8 cellular contexts compared by ENCODE assay signal in the genomic region with DNA sequence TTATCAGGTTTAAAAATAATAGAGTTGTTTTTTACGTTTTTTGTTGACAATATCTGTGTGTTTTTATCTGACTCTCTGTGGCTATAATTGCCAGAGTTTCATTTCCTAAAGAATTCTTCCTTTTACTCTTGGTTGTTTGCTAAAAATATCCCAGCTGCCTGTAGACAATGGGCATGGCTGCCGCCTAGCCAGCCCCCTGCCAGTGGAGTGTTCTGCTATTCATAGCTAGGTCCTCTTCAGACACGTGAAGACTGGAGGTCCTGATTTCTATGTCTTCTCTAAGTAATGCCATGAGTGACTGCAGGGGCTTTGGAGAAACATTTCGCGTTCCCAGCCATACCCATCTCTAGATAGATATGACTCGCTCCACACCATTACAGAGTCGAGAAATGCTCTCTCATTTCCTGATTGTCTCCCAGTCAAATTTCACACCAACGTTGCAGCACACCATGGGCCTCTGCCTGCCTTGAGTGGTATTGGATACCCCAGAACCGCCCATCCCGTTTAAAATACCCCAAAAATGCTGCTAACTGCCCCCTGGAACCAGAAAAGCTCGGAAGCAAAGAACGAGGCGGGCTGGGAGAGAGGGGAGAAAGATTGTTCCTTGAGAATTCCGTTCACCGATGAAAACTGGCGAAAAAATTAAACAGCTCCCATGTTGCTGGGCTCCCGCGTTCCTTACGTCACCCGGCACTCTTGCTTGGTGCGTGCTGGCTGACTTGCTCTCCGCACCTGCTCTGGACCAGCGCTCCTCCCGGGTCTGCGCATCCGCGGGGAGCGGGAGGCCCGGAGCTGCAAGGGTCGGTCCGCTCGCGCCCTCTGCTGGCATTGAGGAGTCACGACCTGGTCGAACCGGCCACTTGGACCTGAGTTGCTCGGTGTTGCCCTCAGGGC.
DNase-seq lines count a peak whose midpoint lies in the region; ATAC-seq and TF ChIP-seq lines count a peak whose summit lies in the region.

No MANE protein-coding gene starts in this region.

- peak; percentile 96 for ATAC-seq in GM21786 (IDR thresholded peaks at IDR 0.05; ENCODE audit: unreplicated experiment)
- ATAC-seq in GM21447 (IDR thresholded peaks at IDR 0.05; ENCODE audit: unreplicated experiment): no peak

- H3K9me3 Mint-ChIP-seq in CD4-positive, alpha-beta memory T cell: no peaks in the 10 kb centered on the region

- H3K36me3 ChIP-seq in CD4-positive, alpha-beta memory T cell (ENCODE audit: insufficient read depth, low read length): no peaks in the 10 kb centered on the region
- H3K36me3 ChIP-seq in ascending aorta (no peaks in the 10 kb centered on the region), sigmoid colon (no peaks in the 10 kb centered on the region)

- H3K4me1 ChIP-seq in CD4-positive, alpha-beta memory T cell (ENCODE audit: insufficient read depth, low read length): peaks cover 5% of the 10 kb centered on the region
- H3K4me1 ChIP-seq in ascending aorta: no peaks in the 10 kb centered on the region
- H3K4me1 ChIP-seq in sigmoid colon: peaks cover 0 to 7% (median 2%) of the 10 kb centered on the region in 4 donors

- H3K4me1 Mint-ChIP-seq in CD4-positive, alpha-beta memory T cell: peaks cover 4 to 15% (median 8%) of the 10 kb centered on the region in 4 donors

- H3K27me3 ChIP-seq in CD4-positive, alpha-beta memory T cell (ENCODE audit: insufficient read depth, low read length): no peaks in the 10 kb centered on the region
- H3K27me3 ChIP-seq in ascending aorta (no peaks in the 10 kb centered on the region), sigmoid colon (peaks cover 0 to 20% (median 4%) of the 10 kb centered on the region in 3 donors)

- no peak for TF ChIP-seq POLR2A in sigmoid colon (IDR thresholded peaks at IDR 0.05)

- H3K36me3 Mint-ChIP-seq in CD4-positive, alpha-beta memory T cell: no peaks in the 10 kb centered on the region

- TF ChIP-seq EP300 in sigmoid colon (IDR thresholded peaks at IDR 0.05): no peak

- DNase-seq in CD4-positive, alpha-beta memory T cell: peak; percentile 24 to 42 (median 28)
- peak; percentile 91 for DNase-seq in NCI-H146 (lab: John Stamatoyannopoulos, UW)
- DNase-seq in T-helper 1 cell: peak; percentile 13 to 52 (median 25)
- DNase-seq in ascending aorta (ENCODE audit: low spot score in 2 of 2): peak in 1 of 2 donors; percentile 80
- DNase-seq in hypothalamus (lab: John Stamatoyannopoulos, UW): peak; percentile 18 to 90 (median 79)
- DNase-seq in sigmoid colon: peak; percentile 88

- no peak overlapping the region for H3K27ac Mint-ChIP-seq in CD4-positive, alpha-beta memory T cell

- TF ChIP-seq CTCF in ascending aorta (IDR thresholded peaks at IDR 0.05) (peak; percentile 63 to 76 (median 72)), sigmoid colon (IDR thresholded peaks at IDR 0.05) (peak; percentile 51 to 86 (median 73))

- no peaks in the 10 kb centered on the region for H3K9me3 ChIP-seq in CD4-positive, alpha-beta memory T cell (ENCODE audit: control insufficient read depth in 1 of 2, low read length in 2 of 2)
- H3K9me3 ChIP-seq in ascending aorta (no peaks in the 10 kb centered on the region), sigmoid colon (peaks cover 0 to 3% (median 0%) of the 10 kb centered on the region in 4 donors)

- WGBS in sigmoid colon, 2 donors: 12% methylated on average over 37 of the region's 37 CpGs

- no peak overlapping the region for H3K27ac ChIP-seq in CD4-positive, alpha-beta memory T cell (ENCODE audit: low read depth, low read length)
- H3K27ac ChIP-seq in ascending aorta (no peak overlapping the region), sigmoid colon (no peak overlapping the region)

- H3K4me3 Mint-ChIP-seq in CD4-positive, alpha-beta memory T cell: peak overlapping the region; percentile 50 to 86 (median 74)

- H3K27me3 Mint-ChIP-seq in CD4-positive, alpha-beta memory T cell: peaks cover 21 to 23% of the 10 kb centered on the region in 2 donors

- H3K4me3 ChIP-seq in CD4-positive, alpha-beta memory T cell (ENCODE audit: low read length in 2 of 2): no peak overlapping the region
- H3K4me3 ChIP-seq in ascending aorta (peak overlapping the region; percentile 37 to 45), sigmoid colon (peak overlapping the region in 3 of 4 donors; percentile 2 to 26 (median 25))

- CTCF ChIA-PET in CD4-positive, alpha-beta memory T cell (lab: Charles Lee; ENCODE audit: partially characterized antibody): interaction anchor here (0.7 to 1.6 kb wide), 5 partner anchors 10 to 1556 kb away, joined by 3 to 8 read pairs (median 4); no protein-coding TSS in a partner anchor

- POLR2A ChIA-PET in CD4-positive, alpha-beta memory T cell (lab: Charles Lee; ENCODE audit: partially characterized antibody): no interaction called here

- intact Hi-C loops in CD4-positive, alpha-beta memory T cell (cut with micrococcal nuclease): loop anchor here (5.0 kb wide), 1 partner anchor 926 kb away; no protein-coding TSS in a partner anchor
- intact Hi-C loops in ascending aorta (cut with DNase I) (loop anchor here (5.0 kb wide), 1 partner anchor 921 kb away; no protein-coding TSS in a partner anchor), sigmoid colon (cut with DNase I) (loop anchor here (2.0 to 10.0 kb wide), 3 partner anchors 224 to 924 kb away; a partner anchor contains a TSS)

Comparison
In these comparisons a context has a peak if more than half of its experiments do, and no peak if none do; other contexts are left out.
1. H3K4me3 ChIP-seq: peak in ascending aorta (2 of 2) and sigmoid colon (3 of 4); none in CD4-positive, alpha-beta memory T cell (0 of 2).